In genomic region chr11:48047616-48048015, GRCh38 we compare ENCODE assay signal across 16 cellular contexts.
DNase-seq lines count a peak whose midpoint lies in the region; ATAC-seq and TF ChIP-seq lines count a peak whose summit lies in the region.
"Had no signal": no experiment of that assay in that cellular context is flagged by ENCODE, and none has a peak within 500 bp of the region (broad histone marks: within the 10 kb centered on the region; RNA-seq: fewer than 3 reads in every experiment).

No MANE protein-coding gene starts in this region.

- POLR2A ChIA-PET in OCI-LY7 (lab: Charles Lee) = interaction anchor here (1.2 to 1.8 kb wide), 3 partner anchors 8 to 61 kb away, joined by 3 to 8 read pairs (median 4); no protein-coding TSS in a partner anchor

- intact Hi-C loops in OCI-LY7 (cut with micrococcal nuclease; ENCODE audit: unreplicated experiment) = no loop called here
- intact Hi-C loops in tibial artery (cut with DNase I; ENCODE audit: low total_unique reads) = no loop called here

- H3K79me2 ChIP-seq in OCI-LY7 (ENCODE audit: insufficient read depth, low read depth, low read length) = peaks cover 36% of the 10 kb centered on the region; the same call in 1 of the 2 replicates

- H3K4me1 ChIP-seq in OCI-LY7 (ENCODE audit: insufficient read depth, low read length, poor library complexity, severe bottlenecking) (peaks cover 96% of the 10 kb centered on the region), tibial artery (peaks cover 0 to 15% (median 3%) of the 10 kb centered on the region in 4 donors)
- peaks cover 16% of the 10 kb centered on the region for H3K4me1 ChIP-seq in effector memory CD4-positive, alpha-beta T cell (ENCODE audit: control insufficient read depth, insufficient read depth, low read length, poor library complexity, severe bottlenecking)

- no peak overlapping the region for H2AFZ ChIP-seq in OCI-LY7 (ENCODE audit: low read length)

- H3K4me2 ChIP-seq in OCI-LY7 (ENCODE audit: low read length) = peak overlapping the region; percentile 57

- H3K36me3 ChIP-seq in OCI-LY7 (ENCODE audit: insufficient read depth, low read length) (peaks cover 7% of the 10 kb centered on the region), tibial artery (no peaks in the 10 kb centered on the region)
- H3K36me3 ChIP-seq in effector memory CD4-positive, alpha-beta T cell (ENCODE audit: control insufficient read depth, insufficient read depth, low read length) = no peaks in the 10 kb centered on the region

- H3K27ac ChIP-seq in OCI-LY7 (ENCODE audit: low read depth, low read length, poor library complexity, severe bottlenecking) = peak overlapping the region; percentile 39
- no peak overlapping the region for H3K27ac ChIP-seq in tibial artery
- H3K27ac ChIP-seq in effector memory CD4-positive, alpha-beta T cell (ENCODE audit: insufficient read depth, low read length, poor library complexity, severe bottlenecking) = no peak overlapping the region

- H3K27me3 ChIP-seq in tibial artery = no peaks in the 10 kb centered on the region
- H3K27me3 ChIP-seq in effector memory CD4-positive, alpha-beta T cell (replicated peaks; ENCODE audit: control insufficient read depth, insufficient read depth, low read length, poor library complexity, severe bottlenecking) = no peaks in the 10 kb centered on the region

- BruUV-seq in OCI-LY7 (replicated peaks; lab: Mats Ljungman, UMichigan) = no TSS peak

- no peaks in the 10 kb centered on the region for H3K9me3 ChIP-seq in OCI-LY7 (ENCODE audit: low read length)
- no peaks in the 10 kb centered on the region for H3K9me3 ChIP-seq in tibial artery
- H3K9me3 ChIP-seq in effector memory CD4-positive, alpha-beta T cell (ENCODE audit: control insufficient read depth, low read length) = no peaks in the 10 kb centered on the region

- ATAC-seq in GM21619 (IDR thresholded peaks at IDR 0.05; ENCODE audit: unreplicated experiment) = no peak
- ATAC-seq: esophagus mucosa, HCT116, T-helper 17 cell had no signal

- CTCF ChIA-PET in OCI-LY7 (lab: Charles Lee; ENCODE audit: unreplicated experiment) = interaction anchor here (0.6 kb wide), 1 partner anchor 60 kb away, joined by 3 read pairs; no protein-coding TSS in a partner anchor

- no peaks in the 10 kb centered on the region for H4K20me1 ChIP-seq in OCI-LY7 (ENCODE audit: insufficient read depth, low read length)

- no peaks in the 10 kb centered on the region for H3K9me2 ChIP-seq in OCI-LY7 (ENCODE audit: insufficient read depth, low read length)

- TF ChIP-seq CTCF in OCI-LY7 (conservative IDR thresholded peaks at IDR 0.05; ENCODE audit: low read length) (no peak), retinal pigment epithelial cell (conservative IDR thresholded peaks at IDR 0.05; ENCODE audit: low read depth, low read length) (no peak), tibial artery (IDR thresholded peaks at IDR 0.05) (no peak)

- H3K4me3 ChIP-seq in OCI-LY7 (ENCODE audit: low read depth, low read length, poor library complexity, severe bottlenecking) (no peak overlapping the region), retinal pigment epithelial cell (ENCODE audit: low read length) (no peak overlapping the region), tibial artery (no peak overlapping the region)
- no peak overlapping the region for H3K4me3 ChIP-seq in effector memory CD4-positive, alpha-beta T cell (ENCODE audit: insufficient read depth, low read depth, low read length, poor library complexity, severe bottlenecking)

- DNase-seq in CD1c-positive myeloid dendritic cell (ENCODE audit: extremely low spot score) = peak; percentile 84
- no peak for DNase-seq in OCI-LY7 (ENCODE audit: low spot score)
- peak; percentile 32 for DNase-seq in fibroblast of peridontal ligament (ENCODE audit: extremely low read depth)
- DNase-seq in retinal pigment epithelial cell (ENCODE audit: low read depth) = peak; percentile 44
- no peak for DNase-seq in tibial artery
- no peak for DNase-seq in effector memory CD4-positive, alpha-beta T cell
- DNase-seq in NCI-H226 = no peak
- DNase-seq: activated CD4-positive, alpha-beta T cell treated with anti-CD3 and anti-CD28 coated beads, Interleukin-2, amount 50 U/mL, for 4 hours; midbrain; MM.1S; NCI-H2227 treated with DMSO at 0.1 percent for 48 hours; RPMI8226; T-helper 17 cell had no signal

Comparison
In these comparisons a context has a peak if more than half of its experiments do, and no peak if none do; other contexts are left out.
1. DNase-seq: peak in CD1c-positive myeloid dendritic cell (single experiment), fibroblast of peridontal ligament (single experiment) and retinal pigment epithelial cell (single experiment); none in OCI-LY7 (single experiment), tibial artery (0 of 2), effector memory CD4-positive, alpha-beta T cell (0 of 3) and NCI-H226 (single experiment).